Comparison of ENCODE assay signal across 1 cellular context in the genomic region with DNA sequence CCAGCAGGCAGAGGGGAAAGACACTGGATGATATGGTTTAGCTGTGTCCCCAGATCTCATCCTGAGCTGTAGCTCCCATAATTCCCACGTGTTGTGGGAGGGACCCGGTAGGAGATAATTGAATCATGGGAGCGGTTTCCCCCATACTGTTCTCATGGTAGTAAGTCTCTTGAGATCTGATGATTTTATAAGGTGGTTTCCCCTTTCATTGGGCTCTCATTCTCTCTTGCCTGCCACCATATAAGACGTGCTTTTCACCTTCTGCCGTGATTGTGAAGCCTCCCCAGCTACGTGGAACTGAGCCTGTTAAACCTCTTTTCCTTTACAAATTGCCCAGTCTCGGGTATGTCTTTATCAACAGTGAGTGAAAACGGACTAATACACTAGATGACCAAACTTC.
TF ChIP-seq lines count a peak whose summit lies in the region.

No MANE protein-coding gene starts in this region.

TF ChIP-seq in GM23338, 12 proteins besides CTCF, POLR2A, EP300 and RAD21 (continued from another document):
- TF ChIP-seq, protein P1, sequence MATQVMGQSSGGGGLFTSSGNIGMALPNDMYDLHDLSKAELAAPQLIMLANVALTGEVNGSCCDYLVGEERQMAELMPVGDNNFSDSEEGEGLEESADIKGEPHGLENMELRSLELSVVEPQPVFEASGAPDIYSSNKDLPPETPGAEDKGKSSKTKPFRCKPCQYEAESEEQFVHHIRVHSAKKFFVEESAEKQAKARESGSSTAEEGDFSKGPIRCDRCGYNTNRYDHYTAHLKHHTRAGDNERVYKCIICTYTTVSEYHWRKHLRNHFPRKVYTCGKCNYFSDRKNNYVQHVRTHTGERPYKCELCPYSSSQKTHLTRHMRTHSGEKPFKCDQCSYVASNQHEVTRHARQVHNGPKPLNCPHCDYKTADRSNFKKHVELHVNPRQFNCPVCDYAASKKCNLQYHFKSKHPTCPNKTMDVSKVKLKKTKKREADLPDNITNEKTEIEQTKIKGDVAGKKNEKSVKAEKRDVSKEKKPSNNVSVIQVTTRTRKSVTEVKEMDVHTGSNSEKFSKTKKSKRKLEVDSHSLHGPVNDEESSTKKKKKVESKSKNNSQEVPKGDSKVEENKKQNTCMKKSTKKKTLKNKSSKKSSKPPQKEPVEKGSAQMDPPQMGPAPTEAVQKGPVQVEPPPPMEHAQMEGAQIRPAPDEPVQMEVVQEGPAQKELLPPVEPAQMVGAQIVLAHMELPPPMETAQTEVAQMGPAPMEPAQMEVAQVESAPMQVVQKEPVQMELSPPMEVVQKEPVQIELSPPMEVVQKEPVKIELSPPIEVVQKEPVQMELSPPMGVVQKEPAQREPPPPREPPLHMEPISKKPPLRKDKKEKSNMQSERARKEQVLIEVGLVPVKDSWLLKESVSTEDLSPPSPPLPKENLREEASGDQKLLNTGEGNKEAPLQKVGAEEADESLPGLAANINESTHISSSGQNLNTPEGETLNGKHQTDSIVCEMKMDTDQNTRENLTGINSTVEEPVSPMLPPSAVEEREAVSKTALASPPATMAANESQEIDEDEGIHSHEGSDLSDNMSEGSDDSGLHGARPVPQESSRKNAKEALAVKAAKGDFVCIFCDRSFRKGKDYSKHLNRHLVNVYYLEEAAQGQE (IDR thresholded peaks at IDR 0.05; ENCODE audit: unreplicated experiment): no peak
- TF ChIP-seq, protein P2, sequence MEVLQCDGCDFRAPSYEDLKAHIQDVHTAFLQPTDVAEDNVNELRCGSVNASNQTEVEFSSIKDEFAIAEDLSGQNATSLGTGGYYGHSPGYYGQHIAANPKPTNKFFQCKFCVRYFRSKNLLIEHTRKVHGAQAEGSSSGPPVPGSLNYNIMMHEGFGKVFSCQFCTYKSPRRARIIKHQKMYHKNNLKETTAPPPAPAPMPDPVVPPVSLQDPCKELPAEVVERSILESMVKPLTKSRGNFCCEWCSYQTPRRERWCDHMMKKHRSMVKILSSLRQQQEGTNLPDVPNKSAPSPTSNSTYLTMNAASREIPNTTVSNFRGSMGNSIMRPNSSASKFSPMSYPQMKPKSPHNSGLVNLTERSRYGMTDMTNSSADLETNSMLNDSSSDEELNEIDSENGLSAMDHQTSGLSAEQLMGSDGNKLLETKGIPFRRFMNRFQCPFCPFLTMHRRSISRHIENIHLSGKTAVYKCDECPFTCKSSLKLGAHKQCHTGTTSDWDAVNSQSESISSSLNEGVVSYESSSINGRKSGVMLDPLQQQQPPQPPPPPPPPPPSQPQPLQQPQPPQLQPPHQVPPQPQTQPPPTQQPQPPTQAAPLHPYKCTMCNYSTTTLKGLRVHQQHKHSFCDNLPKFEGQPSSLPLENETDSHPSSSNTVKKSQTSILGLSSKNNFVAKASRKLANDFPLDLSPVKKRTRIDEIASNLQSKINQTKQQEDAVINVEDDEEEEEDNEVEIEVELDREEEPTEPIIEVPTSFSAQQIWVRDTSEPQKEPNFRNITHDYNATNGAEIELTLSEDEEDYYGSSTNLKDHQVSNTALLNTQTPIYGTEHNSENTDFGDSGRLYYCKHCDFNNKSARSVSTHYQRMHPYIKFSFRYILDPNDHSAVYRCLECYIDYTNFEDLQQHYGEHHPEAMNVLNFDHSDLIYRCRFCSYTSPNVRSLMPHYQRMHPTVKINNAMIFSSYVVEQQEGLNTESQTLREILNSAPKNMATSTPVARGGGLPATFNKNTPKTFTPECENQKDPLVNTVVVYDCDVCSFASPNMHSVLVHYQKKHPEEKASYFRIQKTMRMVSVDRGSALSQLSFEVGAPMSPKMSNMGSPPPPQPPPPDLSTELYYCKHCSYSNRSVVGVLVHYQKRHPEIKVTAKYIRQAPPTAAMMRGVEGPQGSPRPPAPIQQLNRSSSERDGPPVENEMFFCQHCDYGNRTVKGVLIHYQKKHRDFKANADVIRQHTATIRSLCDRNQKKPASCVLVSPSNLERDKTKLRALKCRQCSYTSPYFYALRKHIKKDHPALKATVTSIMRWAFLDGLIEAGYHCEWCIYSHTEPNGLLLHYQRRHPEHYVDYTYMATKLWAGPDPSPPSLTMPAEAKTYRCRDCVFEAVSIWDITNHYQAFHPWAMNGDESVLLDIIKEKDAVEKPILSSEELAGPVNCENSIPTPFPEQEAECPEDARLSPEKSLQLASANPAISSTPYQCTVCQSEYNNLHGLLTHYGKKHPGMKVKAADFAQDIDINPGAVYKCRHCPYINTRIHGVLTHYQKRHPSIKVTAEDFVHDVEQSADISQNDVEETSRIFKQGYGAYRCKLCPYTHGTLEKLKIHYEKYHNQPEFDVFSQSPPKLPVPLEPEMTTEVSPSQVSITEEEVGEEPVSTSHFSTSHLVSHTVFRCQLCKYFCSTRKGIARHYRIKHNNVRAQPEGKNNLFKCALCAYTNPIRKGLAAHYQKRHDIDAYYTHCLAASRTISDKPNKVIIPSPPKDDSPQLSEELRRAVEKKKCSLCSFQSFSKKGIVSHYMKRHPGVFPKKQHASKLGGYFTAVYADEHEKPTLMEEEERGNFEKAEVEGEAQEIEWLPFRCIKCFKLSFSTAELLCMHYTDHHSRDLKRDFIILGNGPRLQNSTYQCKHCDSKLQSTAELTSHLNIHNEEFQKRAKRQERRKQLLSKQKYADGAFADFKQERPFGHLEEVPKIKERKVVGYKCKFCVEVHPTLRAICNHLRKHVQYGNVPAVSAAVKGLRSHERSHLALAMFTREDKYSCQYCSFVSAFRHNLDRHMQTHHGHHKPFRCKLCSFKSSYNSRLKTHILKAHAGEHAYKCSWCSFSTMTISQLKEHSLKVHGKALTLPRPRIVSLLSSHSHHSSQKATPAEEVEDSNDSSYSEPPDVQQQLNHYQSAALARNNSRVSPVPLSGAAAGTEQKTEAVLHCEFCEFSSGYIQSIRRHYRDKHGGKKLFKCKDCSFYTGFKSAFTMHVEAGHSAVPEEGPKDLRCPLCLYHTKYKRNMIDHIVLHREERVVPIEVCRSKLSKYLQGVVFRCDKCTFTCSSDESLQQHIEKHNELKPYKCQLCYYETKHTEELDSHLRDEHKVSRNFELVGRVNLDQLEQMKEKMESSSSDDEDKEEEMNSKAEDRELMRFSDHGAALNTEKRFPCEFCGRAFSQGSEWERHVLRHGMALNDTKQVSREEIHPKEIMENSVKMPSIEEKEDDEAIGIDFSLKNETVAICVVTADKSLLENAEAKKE (CRISPR knock-in tag; IDR thresholded peaks at IDR 0.05): no peak
- TF ChIP-seq EZH2phosphoT487 (IDR thresholded peaks at IDR 0.05; ENCODE audit: unreplicated experiment) (no peak), CREB1 (CRISPR knock-in tag; IDR thresholded peaks at IDR 0.05; ENCODE audit: low read depth) (no peak), ZNF114 (CRISPR knock-in tag; IDR thresholded peaks at IDR 0.05) (no peak)
- TF ChIP-seq, protein P3, sequence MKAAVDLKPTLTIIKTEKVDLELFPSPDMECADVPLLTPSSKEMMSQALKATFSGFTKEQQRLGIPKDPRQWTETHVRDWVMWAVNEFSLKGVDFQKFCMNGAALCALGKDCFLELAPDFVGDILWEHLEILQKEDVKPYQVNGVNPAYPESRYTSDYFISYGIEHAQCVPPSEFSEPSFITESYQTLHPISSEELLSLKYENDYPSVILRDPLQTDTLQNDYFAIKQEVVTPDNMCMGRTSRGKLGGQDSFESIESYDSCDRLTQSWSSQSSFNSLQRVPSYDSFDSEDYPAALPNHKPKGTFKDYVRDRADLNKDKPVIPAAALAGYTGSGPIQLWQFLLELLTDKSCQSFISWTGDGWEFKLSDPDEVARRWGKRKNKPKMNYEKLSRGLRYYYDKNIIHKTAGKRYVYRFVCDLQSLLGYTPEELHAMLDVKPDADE (IDR thresholded peaks at IDR 0.05): no peak
